In genomic region chr21:45981641-45982255, GRCh38 we compare ENCODE assay signal across 8 cellular contexts. TPM values are rescaled to one million over a fixed set of nuclear protein-coding genes. Genes with fewer than 3 reads are reported as not detected.
DNase-seq lines count a peak whose midpoint lies in the region; ATAC-seq lines count a peak whose summit lies in the region.

A gene with protein sequence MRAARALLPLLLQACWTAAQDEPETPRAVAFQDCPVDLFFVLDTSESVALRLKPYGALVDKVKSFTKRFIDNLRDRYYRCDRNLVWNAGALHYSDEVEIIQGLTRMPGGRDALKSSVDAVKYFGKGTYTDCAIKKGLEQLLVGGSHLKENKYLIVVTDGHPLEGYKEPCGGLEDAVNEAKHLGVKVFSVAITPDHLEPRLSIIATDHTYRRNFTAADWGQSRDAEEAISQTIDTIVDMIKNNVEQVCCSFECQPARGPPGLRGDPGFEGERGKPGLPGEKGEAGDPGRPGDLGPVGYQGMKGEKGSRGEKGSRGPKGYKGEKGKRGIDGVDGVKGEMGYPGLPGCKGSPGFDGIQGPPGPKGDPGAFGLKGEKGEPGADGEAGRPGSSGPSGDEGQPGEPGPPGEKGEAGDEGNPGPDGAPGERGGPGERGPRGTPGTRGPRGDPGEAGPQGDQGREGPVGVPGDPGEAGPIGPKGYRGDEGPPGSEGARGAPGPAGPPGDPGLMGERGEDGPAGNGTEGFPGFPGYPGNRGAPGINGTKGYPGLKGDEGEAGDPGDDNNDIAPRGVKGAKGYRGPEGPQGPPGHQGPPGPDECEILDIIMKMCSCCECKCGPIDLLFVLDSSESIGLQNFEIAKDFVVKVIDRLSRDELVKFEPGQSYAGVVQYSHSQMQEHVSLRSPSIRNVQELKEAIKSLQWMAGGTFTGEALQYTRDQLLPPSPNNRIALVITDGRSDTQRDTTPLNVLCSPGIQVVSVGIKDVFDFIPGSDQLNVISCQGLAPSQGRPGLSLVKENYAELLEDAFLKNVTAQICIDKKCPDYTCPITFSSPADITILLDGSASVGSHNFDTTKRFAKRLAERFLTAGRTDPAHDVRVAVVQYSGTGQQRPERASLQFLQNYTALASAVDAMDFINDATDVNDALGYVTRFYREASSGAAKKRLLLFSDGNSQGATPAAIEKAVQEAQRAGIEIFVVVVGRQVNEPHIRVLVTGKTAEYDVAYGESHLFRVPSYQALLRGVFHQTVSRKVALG (plus strand): TSS chr21:45981770. CDS start chr21:45981851, 81 bp downstream.

- H3K9ac ChIP-seq in SK-N-MC (ENCODE audit: insufficient read length): peak within 1 kb of the TSS; percentile 69
- H3K9ac ChIP-seq in skeletal muscle tissue (ENCODE audit: low read depth in 1 of 3, low read length in 3 of 3): peak within 1 kb of the TSS; percentile 72 to 89 (median 79)

- peaks cover 16 to 25% (median 21%) of the 10 kb centered on the region in 3 donors for H3K4me1 ChIP-seq in skeletal muscle tissue (ENCODE audit: control insufficient read depth in 3 of 3, insufficient read depth in 3 of 3, low read length in 3 of 3)

- H3K4me3 ChIP-seq in SK-N-MC: peak within 1 kb of the TSS; percentile 87
- H3K4me3 ChIP-seq in skeletal muscle tissue (ENCODE audit: low read length in 3 of 3): peak within 1 kb of the TSS; percentile 72 to 86 (median 73)

- no peaks in the 10 kb centered on the region for H3K9me3 ChIP-seq in SK-N-MC (ENCODE audit: low read depth, low read length)
- H3K9me3 ChIP-seq in skeletal muscle tissue (ENCODE audit: control insufficient read depth in 3 of 3, low read length in 3 of 3): no peaks in the 10 kb centered on the region

- no peaks in the 10 kb centered on the region for H3K36me3 ChIP-seq in SK-N-MC (ENCODE audit: insufficient read depth, low read length)
- peaks cover 0 to 20% (median 16%) of the 10 kb centered on the region in 3 donors for H3K36me3 ChIP-seq in skeletal muscle tissue (ENCODE audit: control insufficient read depth in 3 of 3, insufficient read depth in 3 of 3, low read length in 3 of 3)

- no peak for ATAC-seq in HG03457 (IDR thresholded peaks at IDR 0.05; ENCODE audit: unreplicated experiment)
- no peak for ATAC-seq in HG02840 (IDR thresholded peaks at IDR 0.05; ENCODE audit: low FRiP score, unreplicated experiment)

- H3K27ac ChIP-seq in SK-N-MC (peak within 1 kb of the TSS; percentile 7), skeletal muscle tissue (ENCODE audit: low read depth, low read length) (peak within 1 kb of the TSS; percentile 86)

- H3K27me3 ChIP-seq in skeletal muscle tissue (ENCODE audit: control insufficient read depth in 3 of 3, insufficient read depth in 3 of 3, low read length in 3 of 3): peaks cover 0 to 9% (median 0%) of the 10 kb centered on the region in 3 donors

- DNase-seq in activated CD4-positive, alpha-beta T cell treated with anti-CD3 and anti-CD28 coated beads for 24 hours (ENCODE audit: low read depth in 2 of 2): peak; percentile 18 to 19
- no peak for DNase-seq in activated CD4-positive, alpha-beta T cell treated with anti-CD3 and anti-CD28 coated beads, Interleukin-2, amount 50 U/mL, for 4 hours
- DNase-seq in SK-N-MC (ENCODE audit: low read depth, low spot score) (no peak), cerebellum (ENCODE audit: low spot score) (peak; percentile 88), islet precursor cell (peak; percentile 86)

RNA-seq across cellular contexts. Expression of the gene that starts here (rescaled TPM):
- 88.8 TPM for total RNA-seq in cerebellum
- total RNA-seq in skeletal muscle tissue: 270 TPM

Comparison
In these comparisons a context has a peak if more than half of its experiments do, and no peak if none do; other contexts are left out.
1. DNase-seq: peak in activated CD4-positive, alpha-beta T cell treated with anti-CD3 and anti-CD28 coated beads for 24 hours (2 of 2), cerebellum (single experiment) and islet precursor cell (single experiment); none in activated CD4-positive, alpha-beta T cell treated with anti-CD3 and anti-CD28 coated beads, Interleukin-2, amount 50 U/mL, for 4 hours (0 of 2) and SK-N-MC (single experiment).